ENCODE assay signal across 20 cellular contexts in genomic region chr7:131404226-131404911, GRCh38.
A peak's percentile ranks its signal among the peaks of the same experiment; 100 is the strongest.
DNase-seq lines count a peak whose midpoint lies in the region; ATAC-seq, FAIRE-seq and TF ChIP-seq lines count a peak whose summit lies in the region.
"Had no signal": no experiment of that assay in that cellular context is flagged by ENCODE, and none has a peak within 500 bp of the region (broad histone marks: within the 10 kb centered on the region; RNA-seq: fewer than 3 reads in every experiment).

No MANE protein-coding gene starts in this region.

- POLR2A ChIA-PET in K562 (lab: Yijun Ruan, JAX), result interaction anchor here (0.6 to 1.0 kb wide), 2 partner anchors 11 to 14 kb away, joined by 3 to 4 read pairs; no protein-coding TSS in a partner anchor

- H2AFZ ChIP-seq in K562 (ENCODE audit: low read depth, low read length), result no peak overlapping the region

- TF ChIP-seq RAD21 in K562 (CRISPR knock-in tag; conservative IDR thresholded peaks at IDR 0.05 in 1 of 2, IDR thresholded peaks at IDR 0.05 in 1 of 2), result no peak

- H3K4me2 ChIP-seq in K562 (ENCODE audit: insufficient read depth, low read length), result no peak overlapping the region
- H3K4me2 ChIP-seq: A549 had no signal

- peaks cover 43% of the 10 kb centered on the region for H3K4me1 ChIP-seq in left ventricle myocardium inferior
- no peaks in the 10 kb centered on the region for H3K4me1 ChIP-seq in K562 (replicated peaks in 1 of 2; ENCODE audit: control insufficient read depth in 2 of 2, insufficient read depth in 2 of 2, low read length in 2 of 2)
- peaks cover 0 to 27% (median 3%) of the 10 kb centered on the region in 4 donors for H3K4me1 ChIP-seq in right lobe of liver

- no peak for TF ChIP-seq EP300 in K562 (IDR thresholded peaks at IDR 0.05; ENCODE audit: low read length)

- ATAC-seq in left cardiac atrium (no peak), K562 (no peak), right lobe of liver (peak in 3 of 4 donors; percentile 31 to 44 (median 37)), HG02840 (IDR thresholded peaks at IDR 0.05; ENCODE audit: low FRiP score, unreplicated experiment) (no peak)
- no peak for ATAC-seq in stimulated activated memory B cell treated with anti-CD40 and anti-IgM and Interleukin-4, amounts not matched to agents 10 μg/mL and 1 μg/mL and 100 μg/mL, for 72 hours
- ATAC-seq: A549 had no signal

- H3K9me3 ChIP-seq in left ventricle myocardium inferior (replicated peaks), result peaks cover 13% of the 10 kb centered on the region
- H3K9me3 ChIP-seq in K562 (replicated peaks; ENCODE audit: control insufficient read depth, insufficient read depth, low read depth, low read length), result no peaks in the 10 kb centered on the region; the same call in 1 of the 2 replicates
- no peaks in the 10 kb centered on the region for H3K9me3 ChIP-seq in right lobe of liver

- H3K4me3 ChIP-seq in left ventricle myocardium inferior (no peak overlapping the region), K562 (no peak overlapping the region), right lobe of liver (no peak overlapping the region)
- H3K4me3 ChIP-seq: A549 had no signal

- BruUV-seq in K562 (replicated peaks; lab: Mats Ljungman, UMichigan), result no TSS peak

- H3K36me3 ChIP-seq in left ventricle myocardium inferior, result peaks cover 19% of the 10 kb centered on the region
- peaks cover 34% of the 10 kb centered on the region for H3K36me3 ChIP-seq in K562 (ENCODE audit: control insufficient read depth, insufficient read depth, low read length)
- no peaks in the 10 kb centered on the region for H3K36me3 ChIP-seq in right lobe of liver

- FAIRE-seq in K562 (lab: Jason Lieb, UNC), result no peak
- FAIRE-seq: A549, GM12892, GM18507, H1 had no signal

- H3K36me3 Mint-ChIP-seq in stimulated activated memory B cell treated with anti-CD40 and anti-IgM and Interleukin-4, amounts not matched to agents 10 μg/mL and 1 μg/mL and 100 μg/mL, for 72 hours, result peaks cover 63% of the 10 kb centered on the region
- peaks cover 43% of the 10 kb centered on the region for H3K36me3 Mint-ChIP-seq in mesothelial cell of epicardium

- no peak for DNase-seq in left ventricle myocardium inferior
- no peak for DNase-seq in left cardiac atrium
- no peak for DNase-seq in K562 (ENCODE audit: extremely low read depth in 1 of 4, low spot score in 3 of 4)
- no peak for DNase-seq in right lobe of liver
- no peak for DNase-seq in mesothelial cell of epicardium (ENCODE audit: low spot score in 2 of 2, unreplicated experiment in 2 of 2)
- DNase-seq in HuH-7 (ENCODE audit: low spot score), result no peak
- DNase-seq: AML-193; CD4-positive, alpha-beta memory T cell; DMS153; DMS79; GDM1; HCEC 1CT had no signal

- peaks cover 31% of the 10 kb centered on the region for H3K4me1 Mint-ChIP-seq in stimulated activated memory B cell treated with anti-CD40 and anti-IgM and Interleukin-4, amounts not matched to agents 10 μg/mL and 1 μg/mL and 100 μg/mL, for 72 hours
- no peaks in the 10 kb centered on the region for H3K4me1 Mint-ChIP-seq in mesothelial cell of epicardium
- H3K4me1 Mint-ChIP-seq: CD14-positive monocyte had no signal

- intact Hi-C loops in left ventricle myocardium inferior (cut with micrococcal nuclease) (no loop called here), left cardiac atrium (cut with DNase I) (loop anchor here in 1 of 2 donors (10.0 kb wide), 1 partner anchor 80 kb away; the partner anchor contains the start of gene MKLN1), K562 (cut with micrococcal nuclease) (no loop called here), right lobe of liver (cut with DNase I) (no loop called here)

- no peaks in the 10 kb centered on the region; the same call in 2 of the 3 replicates for H3K79me2 ChIP-seq in K562 (ENCODE audit: control insufficient read depth, insufficient read depth, low read length)

- TF ChIP-seq CTCF in left ventricle myocardium inferior (IDR thresholded peaks at IDR 0.05; ENCODE audit: borderline replicate concordance) (no peak), K562 (IDR thresholded peaks at IDR 0.05 in 2 of 3, conservative IDR thresholded peaks at IDR 0.05 in 1 of 3; ENCODE audit: insufficient read depth in 2 of 3, low read depth in 1 of 3, low read length in 3 of 3) (no peak), right lobe of liver (IDR thresholded peaks at IDR 0.05) (no peak), mesothelial cell of epicardium (IDR thresholded peaks at IDR 0.05; ENCODE audit: unreplicated experiment) (no peak)

- peak overlapping the region; percentile 28 for H3K27ac Mint-ChIP-seq in stimulated activated memory B cell treated with anti-CD40 and anti-IgM and Interleukin-4, amounts not matched to agents 10 μg/mL and 1 μg/mL and 100 μg/mL, for 72 hours
- no peak overlapping the region for H3K27ac Mint-ChIP-seq in mesothelial cell of epicardium

- no peak overlapping the region for H3K4me3 Mint-ChIP-seq in stimulated activated memory B cell treated with anti-CD40 and anti-IgM and Interleukin-4, amounts not matched to agents 10 μg/mL and 1 μg/mL and 100 μg/mL, for 72 hours
- H3K4me3 Mint-ChIP-seq in mesothelial cell of epicardium, result no peak overlapping the region
- H3K4me3 Mint-ChIP-seq: CD14-positive monocyte; CD4-positive, alpha-beta memory T cell had no signal

- H3K27ac ChIP-seq in left ventricle myocardium inferior (replicated peaks), result peak overlapping the region; percentile 32
- no peak overlapping the region for H3K27ac ChIP-seq in K562 (ENCODE audit: extremely low read depth, low read depth, low read length)
- H3K27ac ChIP-seq in right lobe of liver, result no peak overlapping the region
- H3K27ac ChIP-seq: 22Rv1, A549 had no signal

- H3K9ac ChIP-seq in K562 (ENCODE audit: insufficient read depth in 1 of 2, low read depth in 2 of 2, low read length in 2 of 2), result no peak overlapping the region

- no peak for TF ChIP-seq POLR2A in K562 (conservative IDR thresholded peaks at IDR 0.05)
- no peak for TF ChIP-seq POLR2A in right lobe of liver (IDR thresholded peaks at IDR 0.05)

- H3K9me1 ChIP-seq in K562 (ENCODE audit: control insufficient read depth, insufficient read depth, low read length), result no peaks in the 10 kb centered on the region

- H3K9me3 Mint-ChIP-seq in stimulated activated memory B cell treated with anti-CD40 and anti-IgM and Interleukin-4, amounts not matched to agents 10 μg/mL and 1 μg/mL and 100 μg/mL, for 72 hours, result peaks cover 4% of the 10 kb centered on the region
- peaks cover 24% of the 10 kb centered on the region for H3K9me3 Mint-ChIP-seq in mesothelial cell of epicardium

- WGBS in K562 (ENCODE audit: insufficient coverage, low coverage, missing lambda C conversion rate), result 83% methylated on average over 7 of the region's 7 CpGs
- WGBS in right lobe of liver (ENCODE audit: insufficient coverage, low coverage, low lambda C conversion rate, missing lambda C conversion rate), result 93% methylated on average over 6 of the region's 7 CpGs

- H3K27me3 Mint-ChIP-seq in stimulated activated memory B cell treated with anti-CD40 and anti-IgM and Interleukin-4, amounts not matched to agents 10 μg/mL and 1 μg/mL and 100 μg/mL, for 72 hours, result no peaks in the 10 kb centered on the region
- H3K27me3 Mint-ChIP-seq in mesothelial cell of epicardium (ENCODE audit: low read depth), result no peaks in the 10 kb centered on the region
- H3K27me3 Mint-ChIP-seq: CD4-positive, alpha-beta memory T cell had no signal

- CTCF ChIA-PET in K562 (lab: Yijun Ruan, JAX; ENCODE audit: low intra/inter-chr PET ratio), result no interaction called here

- H3K27me3 ChIP-seq in left ventricle myocardium inferior (ENCODE audit: low read depth), result no peaks in the 10 kb centered on the region
- H3K27me3 ChIP-seq in K562 (ENCODE audit: control insufficient read depth in 2 of 2, insufficient read depth in 2 of 2, low read length in 2 of 2), result no peaks in the 10 kb centered on the region
- no peaks in the 10 kb centered on the region for H3K27me3 ChIP-seq in right lobe of liver

- in situ Hi-C loops in K562 (cut with MboI), result no loop called here

- H4K20me1 ChIP-seq in K562 (replicated peaks; ENCODE audit: control insufficient read depth, insufficient read depth, low read length), result no peaks in the 10 kb centered on the region

TF ChIP-seq in K562, 482 proteins besides CTCF, POLR2A, EP300 and RAD21:
- TF ChIP-seq POLR3A (IDR thresholded peaks at IDR 0.05; ENCODE audit: borderline replicate concordance, extremely low read depth, insufficient read depth, insufficient read length) (no peak), TEAD4 (IDR thresholded peaks at IDR 0.05; ENCODE audit: low read length) (no peak), TEAD4 (CRISPR knock-in tag; IDR thresholded peaks at IDR 0.05; ENCODE audit: borderline replicate concordance) (0 out of 2 replicates have a peak, but pooled peaks have one; percentile 23)
TF ChIP-seq in K562: peak in this region for 1.

Comparison
In these comparisons a context has a peak if more than half of its experiments do, and no peak if none do; other contexts are left out.
1. ATAC-seq: peak in right lobe of liver (3 of 4); none in left cardiac atrium (0 of 2), K562 (single experiment), stimulated activated memory B cell treated with anti-CD40 and anti-IgM and Interleukin-4, amounts not matched to agents 10 μg/mL and 1 μg/mL and 100 μg/mL, for 72 hours (single experiment) and HG02840 (single experiment).